Comparison of ENCODE assay signal across 14 cellular contexts in genomic region chr9:135821116-135821515, GRCh38.
"Had no signal": no experiment of that assay in that cellular context is flagged by ENCODE, and none has a peak within 500 bp of the region (broad histone marks: within the 10 kb centered on the region; RNA-seq: fewer than 3 reads in every experiment).

No MANE protein-coding gene starts in this region.

- H3K4me1 ChIP-seq: left lung, lower lobe of right lung, vagina had no signal

- H3K4me3 ChIP-seq: dorsolateral prefrontal cortex, left lung, lower lobe of right lung, vagina had no signal

- H3K27me3 ChIP-seq: dorsolateral prefrontal cortex, left lung, vagina had no signal

- H3K9me3 ChIP-seq: left lung, lower lobe of right lung, vagina had no signal

- H3K27ac ChIP-seq: dorsolateral prefrontal cortex, left lung, lower lobe of right lung, vagina had no signal

- ATAC-seq: left lung; lower lobe of right lung; natural killer cell treated with Interleukin-12 subunit alpha and Interleukin-12 subunit beta and Interleukin-15 and Interleukin-18, amount 100 ng/mL, for 72 hours; right cardiac atrium had no signal

- DNase-seq: cortex of kidney; effector CD8-positive, alpha-beta T cell; foreskin melanocyte; islet precursor cell; lower lobe of right lung; midbrain; small intestine; stimulated activated CD4-positive, alpha-beta T cell treated with anti-CD3 and anti-CD28 coated beads, Interleukin-12 subunit alpha, Interleukin-12 subunit beta, amount 100 ng/mL, for 4 hours; stimulated activated naive CD4-positive, alpha-beta T cell had no signal
